8 cellular contexts compared by ENCODE assay signal in the genomic region with DNA sequence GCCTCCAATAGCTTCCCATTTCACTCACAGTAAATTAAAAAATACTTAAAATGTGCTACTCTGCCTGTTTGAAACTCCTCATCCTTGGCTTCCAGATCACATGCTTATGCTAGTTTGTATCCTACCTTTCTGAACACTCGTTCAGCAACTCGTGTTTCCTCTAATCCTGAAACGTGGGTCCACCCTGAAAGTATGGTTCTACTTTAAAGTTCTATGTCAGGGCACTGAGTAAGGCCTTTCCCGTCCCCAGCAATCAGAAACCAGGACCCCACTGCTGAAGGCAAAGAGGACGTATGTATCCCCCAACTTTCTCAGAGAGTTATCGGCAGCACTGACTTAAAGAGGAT. TPM values are rescaled to one million over a fixed set of nuclear protein-coding genes. Genes with fewer than 3 reads are reported as not detected.
DNase-seq lines count a peak whose midpoint lies in the region; ATAC-seq and TF ChIP-seq lines count a peak whose summit lies in the region.

No MANE protein-coding gene starts in this region.

- TF ChIP-seq CTCF in foreskin keratinocyte (conservative IDR thresholded peaks at IDR 0.05) = no peak

- peaks cover 38 to 43% (median 41%) of the 10 kb centered on the region in 3 donors for H3K4me1 Mint-ChIP-seq in T-cell

- peak overlapping the region; percentile 99 for H3K27ac Mint-ChIP-seq in T-cell

- peak overlapping the region; percentile 97 for H3K27ac ChIP-seq in foreskin keratinocyte

- H3K27me3 ChIP-seq in foreskin keratinocyte = peaks cover 6% of the 10 kb centered on the region

- H3K27me3 Mint-ChIP-seq in T-cell = peaks cover 12 to 16% of the 10 kb centered on the region in 2 donors

- H3K9me3 Mint-ChIP-seq in T-cell = no peaks in the 10 kb centered on the region

- POLR2A ChIA-PET in T-cell (lab: Charles Lee) = interaction anchor here in 1 of 2 donors (0.6 to 0.7 kb wide), 2 partner anchors 9 to 13 kb away, joined by 3 to 10 read pairs; no protein-coding TSS in a partner anchor

- ATAC-seq in T-cell (replicated peaks in 1 of 4) (peak; percentile 24 to 38 (median 36)), foreskin keratinocyte (peak; percentile 23), GM21529 (IDR thresholded peaks at IDR 0.05; ENCODE audit: unreplicated experiment) (no peak)

- H3K4me3 Mint-ChIP-seq in T-cell = peak overlapping the region; percentile 96 to 99 (median 99)

- DNase-seq in SKM-1 (lab: John Stamatoyannopoulos, UW; ENCODE audit: unreplicated experiment) = peak; percentile 29
- DNase-seq in SKM-1 treated with dmso at 0.1 percent for 144 hours (lab: John Stamatoyannopoulos, UW; ENCODE audit: unreplicated experiment) = no peak
- no peak for DNase-seq in T-cell
- DNase-seq in foreskin keratinocyte = no peak
- DNase-seq in renal cortical epithelial cell (ENCODE audit: low read depth) = peak; percentile 34
- no peak for DNase-seq in COR-L47 (lab: John Stamatoyannopoulos, UW)
- no peak for DNase-seq in activated CD4-positive, CD25-positive, alpha-beta regulatory T cell (lab: John Stamatoyannopoulos, UW)

- CTCF ChIA-PET in T-cell (lab: Charles Lee) = interaction anchor here (0.7 to 0.9 kb wide), 5 partner anchors 20 to 366 kb away, joined by 3 to 4 read pairs (median 4); no protein-coding TSS in a partner anchor

- H3K36me3 Mint-ChIP-seq in T-cell = peaks cover 12% of the 10 kb centered on the region

- peaks cover 8% of the 10 kb centered on the region for H3K4me1 ChIP-seq in foreskin keratinocyte

RNA-seq across cellular contexts. Expression of a gene that starts 0.4 kb away (rescaled TPM):
- 10 to 100 TPM; 22.1 to 39.8 (median 35.4) TPM for total RNA-seq in T-cell
- total RNA-seq in foreskin keratinocyte = 47.5 and 54.4 TPM in 2 replicates
- 40.5 and 41.2 TPM in 2 replicates for polyA plus RNA-seq in foreskin keratinocyte
- 30.9 and 31.8 TPM in 2 replicates for total RNA-seq in renal cortical epithelial cell

RNA-seq across cellular contexts. Expression of a gene that starts 13.6 kb away (rescaled TPM):
- total RNA-seq in T-cell (1 to 10 TPM in 3 of 5 donors, under 1 TPM in 2; 0.35 to 4.0 (median 1.1) TPM), foreskin keratinocyte (0.04 TPM in 1 of 2 replicates, not detected in the other), renal cortical epithelial cell (0.15 and 0.52 TPM in 2 replicates)
- 0.01 TPM in 2 replicates for polyA plus RNA-seq in foreskin keratinocyte

Comparison
In these comparisons a context has a peak if more than half of its experiments do, and no peak if none do; other contexts are left out.
1. DNase-seq: peak in SKM-1 (single experiment) and renal cortical epithelial cell (single experiment); none in SKM-1 treated with dmso at 0.1 percent for 144 hours (single experiment), T-cell (0 of 34), foreskin keratinocyte (0 of 2), COR-L47 (single experiment) and activated CD4-positive, CD25-positive, alpha-beta regulatory T cell (0 of 4).